18 cellular contexts compared by ENCODE assay signal in the genomic region with DNA sequence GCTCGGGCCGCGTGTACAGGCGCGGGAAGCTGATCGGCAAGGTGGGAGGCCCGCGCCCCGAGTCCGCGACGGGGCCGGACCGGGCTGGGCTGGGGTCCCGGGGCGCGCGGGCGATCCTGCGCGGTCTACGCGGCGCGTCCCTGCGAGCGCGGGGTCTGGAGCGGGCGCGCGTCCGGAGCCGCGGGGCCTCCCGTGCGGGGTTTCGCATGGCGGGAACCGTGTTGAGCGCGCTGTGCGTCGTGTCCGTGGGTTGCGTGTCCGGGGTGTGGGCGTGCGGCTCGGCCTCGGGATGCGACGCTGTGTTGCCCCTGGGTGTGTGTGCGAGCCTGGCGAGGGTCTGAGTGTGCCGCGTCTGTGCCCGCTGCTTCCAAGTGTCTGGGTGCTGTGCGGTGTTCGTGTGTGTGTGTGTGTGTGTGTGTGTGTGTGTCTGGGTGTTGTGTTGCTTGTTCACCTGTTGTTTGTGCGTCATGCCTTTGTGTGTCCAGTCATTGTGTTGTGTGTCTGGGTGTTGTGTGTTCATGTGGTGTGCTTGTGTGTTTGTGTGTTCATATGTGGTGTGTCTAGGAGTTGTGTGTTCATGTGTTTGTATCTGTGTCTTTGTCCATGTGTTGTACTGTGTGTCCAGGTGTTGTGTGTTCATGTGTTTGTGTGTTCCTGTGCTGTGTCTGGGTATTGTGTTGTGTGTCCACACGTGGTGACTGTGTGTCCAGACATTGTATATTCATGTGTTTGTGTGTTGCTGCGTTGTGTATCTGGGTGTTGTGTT. TPM values are rescaled to one million over a fixed set of nuclear protein-coding genes. Genes with fewer than 3 reads are reported as not detected.
DNase-seq lines count a peak whose midpoint lies in the region; ATAC-seq and TF ChIP-seq lines count a peak whose summit lies in the region.
"Had no signal": no experiment of that assay in that cellular context is flagged by ENCODE, and none has a peak within 500 bp of the region (broad histone marks: within the 10 kb centered on the region; RNA-seq: fewer than 3 reads in every experiment).

No MANE protein-coding gene starts in this region.

- H3K4me1 ChIP-seq in CD8-positive, alpha-beta memory T cell (ENCODE audit: insufficient read depth, low read length) = no peaks in the 10 kb centered on the region
- H3K4me1 ChIP-seq in iPS-18a (ENCODE audit: control insufficient read depth, low read depth, low read length) (no peaks in the 10 kb centered on the region), psoas muscle (no peaks in the 10 kb centered on the region), SK-N-SH (ENCODE audit: control insufficient read depth in 1 of 2, insufficient read depth in 2 of 2, low read depth in 1 of 2, low read length in 1 of 2) (no peaks in the 10 kb centered on the region)

- H3K27me3 ChIP-seq in CD8-positive, alpha-beta memory T cell (ENCODE audit: insufficient read depth, low read length, poor library complexity, severe bottlenecking) = peaks cover 8% of the 10 kb centered on the region
- H3K27me3 ChIP-seq in iPS-18a (ENCODE audit: control insufficient read depth, insufficient read depth, low read length) (peaks cover 46% of the 10 kb centered on the region), psoas muscle (ENCODE audit: insufficient read depth in 3 of 3, low read length in 2 of 3) (peaks cover 0 to 50% (median 14%) of the 10 kb centered on the region in 3 donors), SK-N-SH (ENCODE audit: insufficient read depth) (peaks cover 59% of the 10 kb centered on the region)

- intact Hi-C loops in psoas muscle (cut with DNase I) = loop anchor here in 1 of 2 donors (10.0 kb wide), 1 partner anchor 240 kb away; a partner anchor contains a TSS

- peaks cover 35 to 39% of the 10 kb centered on the region in 2 donors for H3K27me3 Mint-ChIP-seq in CD8-positive, alpha-beta memory T cell
- H3K27me3 Mint-ChIP-seq in T-helper 17 cell = peaks cover 31% of the 10 kb centered on the region

- no peak overlapping the region for H3K4me3 ChIP-seq in CD8-positive, alpha-beta memory T cell (ENCODE audit: low read length)
- H3K4me3 ChIP-seq in iPS-18a (ENCODE audit: low read length) (peak overlapping the region; percentile 12), psoas muscle (peak overlapping the region; percentile 42), SK-N-SH (ENCODE audit: low read depth in 2 of 2, low read length in 1 of 2) (no peak overlapping the region)
- H3K4me3 ChIP-seq: BLaER1, lung, PC-9 had no signal

- peak overlapping the region in 5 of 7 donors; percentile 1 to 63 (median 40) for H3K4me3 Mint-ChIP-seq in CD8-positive, alpha-beta memory T cell
- H3K4me3 Mint-ChIP-seq in T-helper 17 cell = peak overlapping the region; percentile 55
- H3K4me3 Mint-ChIP-seq: activated CD8-positive, alpha-beta memory T cell treated with anti-CD3 and anti-CD28 coated beads, Interleukin-2, amount 10 ng/mL, durations not matched to agents 7 days and 5 days; activated naive CD4-positive, alpha-beta T cell treated with anti-CD3 and anti-CD28 coated beads, Interleukin-2, amount 10 ng/mL, durations not matched to agents 7 days and 5 days had no signal

- TF ChIP-seq CTCF in psoas muscle (IDR thresholded peaks at IDR 0.05) (no peak), SK-N-SH (IDR thresholded peaks at IDR 0.05) (no peak)

- DNase-seq in CD8-positive, alpha-beta memory T cell = no peak
- DNase-seq in T-helper 17 cell (no peak), psoas muscle (no peak), epidermal melanocyte (ENCODE audit: insufficient read length, low spot score) (no peak), NOMO-1 (lab: John Stamatoyannopoulos, UW; ENCODE audit: unreplicated experiment in 2 of 2) (no peak), SK-N-SH (no peak)
- DNase-seq: activated CD8-positive, alpha-beta memory T cell treated with anti-CD3 and anti-CD28 coated beads, Interleukin-2, amount 10 ng/mL, durations not matched to agents 7 days and 5 days; activated naive CD4-positive, alpha-beta T cell treated with anti-CD3 and anti-CD28 coated beads, Interleukin-2, amount 10 ng/mL, durations not matched to agents 7 days and 5 days; DND-41; NCI-H1105; NCI-H510A; PC-9 had no signal

- POLR2A ChIA-PET in CD8-positive, alpha-beta memory T cell (lab: Charles Lee) = no interaction called here
- POLR2A ChIA-PET in SK-N-SH (lab: Yijun Ruan, JAX) = no interaction called here

- H2AFZ ChIP-seq in SK-N-SH (ENCODE audit: low read depth) = no peak overlapping the region
- H2AFZ ChIP-seq: PC-9 had no signal

- 5 to 7% (median 6%) methylated on average over 43 to 63 of the region's 63 CpGs for WGBS in psoas muscle, 3 donors
- 17% methylated on average over 27 of the region's 63 CpGs for WGBS in SK-N-SH (ENCODE audit: low lambda C conversion rate)

- CTCF ChIA-PET in CD8-positive, alpha-beta memory T cell (lab: Charles Lee) = no interaction called here
- CTCF ChIA-PET in SK-N-SH (lab: Yijun Ruan, JAX) = interaction anchor here (0.6 to 1.7 kb wide), 4 partner anchors 22 to 238 kb away, joined by 3 to 8 read pairs (median 3); a partner anchor contains a TSS

- TF ChIP-seq RAD21 in SK-N-SH (IDR thresholded peaks at IDR 0.05; ENCODE audit: low read length) = no peak

- no peaks in the 10 kb centered on the region for H3K9me3 ChIP-seq in CD8-positive, alpha-beta memory T cell (ENCODE audit: low read length)
- H3K9me3 ChIP-seq in T-helper 17 cell (ENCODE audit: control insufficient read depth, low read length, poor library complexity, severe bottlenecking) (no peaks in the 10 kb centered on the region), iPS-18a (ENCODE audit: control insufficient read depth, low read depth, low read length) (no peaks in the 10 kb centered on the region), psoas muscle (no peaks in the 10 kb centered on the region), SK-N-SH (no peaks in the 10 kb centered on the region)
- H3K9me3 ChIP-seq: BLaER1 had no signal

- peaks cover 0 to 4% (median 0%) of the 10 kb centered on the region in 5 donors for H3K9me3 Mint-ChIP-seq in CD8-positive, alpha-beta memory T cell
- H3K9me3 Mint-ChIP-seq: activated naive CD4-positive, alpha-beta T cell treated with anti-CD3 and anti-CD28 coated beads, Interleukin-2, amount 10 ng/mL, durations not matched to agents 7 days and 5 days had no signal

- H3K36me3 Mint-ChIP-seq in CD8-positive, alpha-beta memory T cell = no peaks in the 10 kb centered on the region
- peaks cover 8% of the 10 kb centered on the region for H3K36me3 Mint-ChIP-seq in T-helper 17 cell (ENCODE audit: low read depth)
- H3K36me3 Mint-ChIP-seq: activated CD8-positive, alpha-beta memory T cell treated with anti-CD3 and anti-CD28 coated beads, Interleukin-2, amount 10 ng/mL, durations not matched to agents 7 days and 5 days; activated naive CD4-positive, alpha-beta T cell treated with anti-CD3 and anti-CD28 coated beads, Interleukin-2, amount 10 ng/mL, durations not matched to agents 7 days and 5 days had no signal

- H3K79me2 ChIP-seq in SK-N-SH (ENCODE audit: insufficient read depth) = no peaks in the 10 kb centered on the region

- ATAC-seq in T-helper 17 cell = no peak
- no peak for ATAC-seq in psoas muscle
- no peak for ATAC-seq in HG02678 (IDR thresholded peaks at IDR 0.05; ENCODE audit: unreplicated experiment)
- ATAC-seq: activated CD8-positive, alpha-beta memory T cell treated with anti-CD3 and anti-CD28 coated beads, Interleukin-2, amount 10 ng/mL, durations not matched to agents 7 days and 5 days had no signal

- no peak overlapping the region for H3K9ac ChIP-seq in iPS-18a (ENCODE audit: low read length)
- H3K9ac ChIP-seq in SK-N-SH = no peak overlapping the region
- H3K9ac ChIP-seq: BLaER1 had no signal

- TF ChIP-seq EP300 in SK-N-SH (IDR thresholded peaks at IDR 0.05; ENCODE audit: borderline replicate concordance in 1 of 2, low read depth in 1 of 2, low read length in 1 of 2) = no peak

- peaks cover 6% of the 10 kb centered on the region for H3F3A ChIP-seq in SK-N-SH (replicated peaks; ENCODE audit: insufficient read depth)

- no peak overlapping the region for H3K4me2 ChIP-seq in SK-N-SH
- H3K4me2 ChIP-seq: BLaER1, PC-9 had no signal

- H3K9me2 ChIP-seq in SK-N-SH = no peaks in the 10 kb centered on the region

- peak overlapping the region in 1 of 8 donors; percentile 10 for H3K27ac Mint-ChIP-seq in CD8-positive, alpha-beta memory T cell
- no peak overlapping the region for H3K27ac Mint-ChIP-seq in T-helper 17 cell
- H3K27ac Mint-ChIP-seq: activated CD8-positive, alpha-beta memory T cell treated with anti-CD3 and anti-CD28 coated beads, Interleukin-2, amount 10 ng/mL, durations not matched to agents 7 days and 5 days; activated naive CD4-positive, alpha-beta T cell treated with anti-CD3 and anti-CD28 coated beads, Interleukin-2, amount 10 ng/mL, durations not matched to agents 7 days and 5 days had no signal

- peaks cover 6 to 9% (median 6%) of the 10 kb centered on the region in 3 donors for H3K4me1 Mint-ChIP-seq in CD8-positive, alpha-beta memory T cell
- H3K4me1 Mint-ChIP-seq in T-helper 17 cell = peaks cover 9% of the 10 kb centered on the region

- H3K27ac ChIP-seq in CD8-positive, alpha-beta memory T cell (ENCODE audit: low read depth, low read length) = no peak overlapping the region
- H3K27ac ChIP-seq in iPS-18a (ENCODE audit: low read length) (no peak overlapping the region), psoas muscle (no peak overlapping the region), SK-N-SH (ENCODE audit: low read depth in 2 of 2, low read length in 1 of 2) (no peak overlapping the region)
- H3K27ac ChIP-seq: BLaER1, PC-9 had no signal

- H4K20me1 ChIP-seq in SK-N-SH (ENCODE audit: insufficient read depth) = no peaks in the 10 kb centered on the region
- H4K20me1 ChIP-seq: BLaER1 had no signal

- H3K36me3 ChIP-seq in CD8-positive, alpha-beta memory T cell (ENCODE audit: insufficient read depth, low read length) = no peaks in the 10 kb centered on the region
- H3K36me3 ChIP-seq in iPS-18a (ENCODE audit: control insufficient read depth, low read depth, low read length) (no peaks in the 10 kb centered on the region), psoas muscle (ENCODE audit: insufficient read depth in 1 of 2, low read depth in 1 of 2) (no peaks in the 10 kb centered on the region), SK-N-SH (replicated peaks in 1 of 2; ENCODE audit: control insufficient read depth in 1 of 2, insufficient read depth in 2 of 2, low read length in 1 of 2) (no peaks in the 10 kb centered on the region)
- H3K36me3 ChIP-seq: BLaER1 had no signal

RNA-seq across cellular contexts. Expression of a gene that starts 0.5 kb away (rescaled TPM):
- total RNA-seq in CD8-positive, alpha-beta memory T cell = not detected
- not detected for polyA plus RNA-seq in CD8-positive, alpha-beta memory T cell
- total RNA-seq in T-helper 17 cell (not detected), psoas muscle (not detected)
- polyA plus RNA-seq in psoas muscle (under 1 TPM in 2 of 3 donors, not detected in 1; 0.03 to 0.35 TPM), SK-N-SH (2012; rRNA removed) (0.03 TPM in 1 of 2 replicates, not detected in the other)
- polyA plus RNA-seq in SK-N-SH (2012; cell fraction: cytosol; rRNA removed) = not detected in 2 replicates
- polyA plus RNA-seq in SK-N-SH (2012; cell fraction: nucleus; rRNA removed) = 0.35 and 0.39 TPM in 2 replicates
- total RNA-seq: activated CD8-positive, alpha-beta memory T cell treated with anti-CD3 and anti-CD28 coated beads, Interleukin-2, amount 10 ng/mL, durations not matched to agents 7 days and 5 days; HT1080; lung; PC-9; ureter had no signal

RNA-seq across cellular contexts. Expression of a gene that starts 11.6 kb away (rescaled TPM):
- total RNA-seq in CD8-positive, alpha-beta memory T cell = 1 to 10 TPM; 2.3 to 2.7 TPM
- polyA plus RNA-seq in CD8-positive, alpha-beta memory T cell = 1.0 TPM
- total RNA-seq in T-helper 17 cell (1 to 10 TPM; 2.9 to 5.6 TPM), psoas muscle (10 to 100 TPM in 3 of 4 donors, 1 to 10 TPM in 1; 8.1 to 20.1 (median 14.1) TPM)
- polyA plus RNA-seq in psoas muscle (10 to 100 TPM in 1 of 3 donors, 1 to 10 TPM in 2; 3.9 to 12.6 (median 9.7) TPM), SK-N-SH (2012; rRNA removed) (5.7 and 6.3 TPM in 2 replicates)
- 2.8 and 3.8 TPM in 2 replicates for polyA plus RNA-seq in SK-N-SH (2012; cell fraction: cytosol; rRNA removed)
- 26.7 and 27.1 TPM in 2 replicates for polyA plus RNA-seq in SK-N-SH (2012; cell fraction: nucleus; rRNA removed)

RNA-seq across cellular contexts. Expression of a gene that starts 33.4 kb away (rescaled TPM):
- 1 to 10 TPM; 1.8 to 2.0 TPM for total RNA-seq in CD8-positive, alpha-beta memory T cell
- polyA plus RNA-seq in CD8-positive, alpha-beta memory T cell = 4.5 TPM
- total RNA-seq in T-helper 17 cell (1 to 10 TPM; 1.8 to 2.3 TPM), psoas muscle (1 to 10 TPM in 3 of 4 donors, under 1 TPM in 1; 0.23 to 2.0 (median 1.4) TPM)
- polyA plus RNA-seq in psoas muscle (1 to 10 TPM in 1 of 3 donors, under 1 TPM in 2; 0.55 to 1.5 (median 0.78) TPM), SK-N-SH (2012; rRNA removed) (6.8 and 9.1 TPM in 2 replicates)
- 4.0 and 5.0 TPM in 2 replicates for polyA plus RNA-seq in SK-N-SH (2012; cell fraction: cytosol; rRNA removed)
- 5.8 and 6.7 TPM in 2 replicates for polyA plus RNA-seq in SK-N-SH (2012; cell fraction: nucleus; rRNA removed)

RNA-seq across cellular contexts. Expression of a gene that starts 34.2 kb away (rescaled TPM):
- 1 to 10 TPM; 1.0 to 1.3 TPM for total RNA-seq in CD8-positive, alpha-beta memory T cell
- 1.0 TPM for polyA plus RNA-seq in CD8-positive, alpha-beta memory T cell
- total RNA-seq in T-helper 17 cell = 1 to 10 TPM; 3.3 to 4.5 TPM
- 1 to 10 TPM in 1 of 4 donors, under 1 TPM in 3; 0.57 to 1.5 (median 0.93) TPM for total RNA-seq in psoas muscle
- polyA plus RNA-seq in psoas muscle = 1 to 10 TPM in 1 of 3 donors, under 1 TPM in 2; 0.74 to 1.3 (median 0.84) TPM
- polyA plus RNA-seq in SK-N-SH (2012; rRNA removed) = 5.8 and 6.6 TPM in 2 replicates
- polyA plus RNA-seq in SK-N-SH (2012; cell fraction: cytosol; rRNA removed) = 1.1 and 1.5 TPM in 2 replicates
- polyA plus RNA-seq in SK-N-SH (2012; cell fraction: nucleus; rRNA removed) = 69.2 and 138 TPM in 2 replicates

RNA-seq across cellular contexts. Expression of a gene that starts 43.7 kb away (rescaled TPM):
- total RNA-seq in CD8-positive, alpha-beta memory T cell = 10 to 100 TPM; 10.8 TPM
- polyA plus RNA-seq in CD8-positive, alpha-beta memory T cell = not detected
- 1 to 10 TPM; 2.7 to 3.3 TPM for total RNA-seq in T-helper 17 cell
- 1 to 10 TPM; 2.4 to 3.7 (median 3.0) TPM for total RNA-seq in psoas muscle
- 1 to 10 TPM in 1 of 3 donors, under 1 TPM in 2; 0.70 to 2.5 (median 0.87) TPM for polyA plus RNA-seq in psoas muscle
- 11.5 and 14.9 TPM in 2 replicates for polyA plus RNA-seq in SK-N-SH (2012; rRNA removed)
- polyA plus RNA-seq in SK-N-SH (2012; cell fraction: cytosol; rRNA removed) = 6.4 and 11.6 TPM in 2 replicates
- 10.4 and 15.7 TPM in 2 replicates for polyA plus RNA-seq in SK-N-SH (2012; cell fraction: nucleus; rRNA removed)

Comparison
In these comparisons a context has a peak if more than half of its experiments do, and no peak if none do; other contexts are left out.
1. H3K4me3 ChIP-seq: peak in iPS-18a (single experiment) and psoas muscle (single experiment); none in CD8-positive, alpha-beta memory T cell (single experiment) and SK-N-SH (0 of 2).